In genomic region chr1:206495493-206496046, GRCh38 we compare ENCODE assay signal across 11 cellular contexts. TPM values are rescaled to one million over a fixed set of nuclear protein-coding genes. Genes with fewer than 3 reads are reported as not detected.
DNase-seq lines count a peak whose midpoint lies in the region; ATAC-seq lines count a peak whose summit lies in the region.
"Had no signal": no experiment of that assay in that cellular context is flagged by ENCODE, and none has a peak within 500 bp of the region (broad histone marks: within the 10 kb centered on the region; RNA-seq: fewer than 3 reads in every experiment).

No MANE protein-coding gene starts in this region.

- peaks cover 19% of the 10 kb centered on the region; the same call in 1 of the 2 replicates for H3K36me3 ChIP-seq in BLaER1

- H3K27me3 ChIP-seq in BLaER1 = no peaks in the 10 kb centered on the region

- intact Hi-C loops in Right ventricle myocardium superior (cut with DNase I) = no loop called here

- no peaks in the 10 kb centered on the region for H3K9me3 ChIP-seq in BLaER1

- H3K4me2 ChIP-seq in BLaER1 = peak overlapping the region; percentile 96

- peak; percentile 13 for ATAC-seq in GM21423 (IDR thresholded peaks at IDR 0.05; ENCODE audit: unreplicated experiment)
- peak; percentile 8 for ATAC-seq in Right ventricle myocardium superior (ENCODE audit: poor library complexity)
- ATAC-seq in HG03095 (IDR thresholded peaks at IDR 0.05; ENCODE audit: unreplicated experiment) = no peak

- peaks cover 12% of the 10 kb centered on the region; the same call in 1 of the 2 replicates for H4K20me1 ChIP-seq in BLaER1

- peak overlapping the region; percentile 53 for H3K4me3 ChIP-seq in BLaER1

- DNase-seq in NCI-H526 (lab: John Stamatoyannopoulos, UW) = peak; percentile 27 to 75
- DNase-seq in Right ventricle myocardium superior = no peak
- DNase-seq in foreskin melanocyte = no peak
- no peak for DNase-seq in amygdala (lab: John Stamatoyannopoulos, UW)
- DNase-seq in GM19238 (ENCODE audit: insufficient read length, low spot score) = no peak
- DNase-seq: mesenchymal stem cell, NCI-H2029 treated with DMSO at 0.1 percent for 48 hours had no signal

- H3K4me1 ChIP-seq in BLaER1 = peaks cover 85% of the 10 kb centered on the region

- H3K27ac ChIP-seq in BLaER1 = peak overlapping the region; percentile 77
- H3K27ac ChIP-seq: epithelial cell of prostate had no signal

- H3K9ac ChIP-seq in BLaER1 = peak overlapping the region; percentile 68

RNA-seq across cellular contexts. Expression of gene RASSF5, which starts 11.8 kb away (rescaled TPM):
- 3.9 TPM for total RNA-seq in Right ventricle myocardium superior

RNA-seq across cellular contexts. Expression of gene IKBKE, which starts 25.3 kb away (rescaled TPM):
- total RNA-seq in Right ventricle myocardium superior = 0.46 TPM

Comparison
In these comparisons a context has a peak if more than half of its experiments do, and no peak if none do; other contexts are left out.
1. DNase-seq: peak in NCI-H526 (2 of 2); none in Right ventricle myocardium superior (single experiment), foreskin melanocyte (single experiment), amygdala (0 of 56) and GM19238 (single experiment).